Comparison of ENCODE assay signal across 8 cellular contexts in the genomic region with DNA sequence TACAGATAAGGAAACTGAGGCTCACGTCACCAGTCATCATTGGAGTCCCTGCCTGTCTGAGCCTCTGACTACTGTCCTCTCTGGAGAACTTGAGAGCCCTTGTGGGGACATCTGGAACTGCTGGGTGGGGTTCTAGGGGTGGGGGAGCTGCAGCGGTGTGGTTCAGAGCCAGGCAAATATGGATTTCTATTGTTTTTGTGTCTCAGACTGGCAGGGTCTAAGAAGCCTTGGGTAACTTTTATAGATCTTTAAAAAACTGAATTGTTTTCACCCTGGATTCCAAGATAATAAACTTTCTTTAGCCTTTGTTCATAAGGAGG. TPM values are rescaled to one million over a fixed set of nuclear protein-coding genes. Genes with fewer than 3 reads are reported as not detected.
DNase-seq lines count a peak whose midpoint lies in the region; ATAC-seq and TF ChIP-seq lines count a peak whose summit lies in the region.

No MANE protein-coding gene starts in this region.

- H3K4me1 ChIP-seq in DOHH2 (ENCODE audit: control insufficient read depth, low read length) (peaks cover 58% of the 10 kb centered on the region), right atrium auricular region (peaks cover 0 to 48% of the 10 kb centered on the region in 2 donors), tibial artery (peaks cover 0 to 32% (median 16%) of the 10 kb centered on the region in 4 donors)

- H3K27me3 ChIP-seq in DOHH2 (ENCODE audit: control insufficient read depth, low read length) (peaks cover 12% of the 10 kb centered on the region), right atrium auricular region (no peaks in the 10 kb centered on the region), tibial artery (no peaks in the 10 kb centered on the region)

- H3K4me1 Mint-ChIP-seq in activated T-helper 1 cell treated with anti-CD3 and anti-CD28 coated beads, Interleukin-12 subunit alpha, Interleukin-12 subunit beta, Interleukin-2, Interleukin-4 antibody, amounts not matched to agents 30 ng/mL and 10 ng/mL and 1 ng/mL, durations not matched to agents 14 hours and 24 hours and 36 hours (ENCODE audit: low read depth), result peaks cover 82% of the 10 kb centered on the region

- H3K36me3 ChIP-seq in DOHH2 (ENCODE audit: control insufficient read depth, low read length), result no peaks in the 10 kb centered on the region
- H3K36me3 ChIP-seq in right atrium auricular region, result no peaks in the 10 kb centered on the region
- no peaks in the 10 kb centered on the region for H3K36me3 ChIP-seq in tibial artery

- H3K4me3 Mint-ChIP-seq in activated T-helper 1 cell treated with anti-CD3 and anti-CD28 coated beads, Interleukin-12 subunit alpha, Interleukin-12 subunit beta, Interleukin-2, Interleukin-4 antibody, amounts not matched to agents 30 ng/mL and 10 ng/mL and 1 ng/mL, durations not matched to agents 14 hours and 24 hours and 36 hours, result peak overlapping the region; percentile 35

- ATAC-seq in HG03280 (IDR thresholded peaks at IDR 0.05; ENCODE audit: unreplicated experiment) (peak; percentile 24), HG02852 (IDR thresholded peaks at IDR 0.05; ENCODE audit: unreplicated experiment) (no peak), HG02981 (IDR thresholded peaks at IDR 0.05; ENCODE audit: unreplicated experiment) (no peak)

- no peaks in the 10 kb centered on the region for H3K36me3 Mint-ChIP-seq in activated T-helper 1 cell treated with anti-CD3 and anti-CD28 coated beads, Interleukin-12 subunit alpha, Interleukin-12 subunit beta, Interleukin-2, Interleukin-4 antibody, amounts not matched to agents 30 ng/mL and 10 ng/mL and 1 ng/mL, durations not matched to agents 14 hours and 24 hours and 36 hours (ENCODE audit: low read depth)

- DNase-seq in activated T-helper 1 cell treated with anti-CD3 and anti-CD28 coated beads, Interleukin-12 subunit alpha, Interleukin-12 subunit beta, Interleukin-2, Interleukin-4 antibody, amounts not matched to agents 30 ng/mL and 10 ng/mL and 1 ng/mL, durations not matched to agents 14 hours and 24 hours and 36 hours (ENCODE audit: low spot score), result no peak
- DNase-seq in right atrium auricular region (ENCODE audit: low spot score) (no peak), tibial artery (peak in 1 of 2 donors; percentile 41), COLO668 (lab: John Stamatoyannopoulos, UW; ENCODE audit: unreplicated experiment) (no peak)

- H3K4me2 ChIP-seq in DOHH2 (ENCODE audit: low read length), result peak overlapping the region; percentile 80

- no peaks in the 10 kb centered on the region for H3K27me3 Mint-ChIP-seq in activated T-helper 1 cell treated with anti-CD3 and anti-CD28 coated beads, Interleukin-12 subunit alpha, Interleukin-12 subunit beta, Interleukin-2, Interleukin-4 antibody, amounts not matched to agents 30 ng/mL and 10 ng/mL and 1 ng/mL, durations not matched to agents 14 hours and 24 hours and 36 hours (ENCODE audit: insufficient read depth)

- H4K20me1 ChIP-seq in DOHH2 (ENCODE audit: control insufficient read depth, insufficient read depth, low read depth, low read length), result no peaks in the 10 kb centered on the region

- H3F3A ChIP-seq in DOHH2 (ENCODE audit: control insufficient read depth, insufficient read depth), result peaks cover 19% of the 10 kb centered on the region

- H3K9me3 Mint-ChIP-seq in activated T-helper 1 cell treated with anti-CD3 and anti-CD28 coated beads, Interleukin-12 subunit alpha, Interleukin-12 subunit beta, Interleukin-2, Interleukin-4 antibody, amounts not matched to agents 30 ng/mL and 10 ng/mL and 1 ng/mL, durations not matched to agents 14 hours and 24 hours and 36 hours, result no peaks in the 10 kb centered on the region

- intact Hi-C loops in activated T-helper 1 cell treated with anti-CD3 and anti-CD28 coated beads, Interleukin-12 subunit alpha, Interleukin-12 subunit beta, Interleukin-2, Interleukin-4 antibody, amounts not matched to agents 30 ng/mL and 10 ng/mL and 1 ng/mL, durations not matched to agents 14 hours and 24 hours and 36 hours (cut with micrococcal nuclease), result no loop called here
- intact Hi-C loops in tibial artery (cut with DNase I; ENCODE audit: low total_unique reads), result no loop called here

- H3K4me3 ChIP-seq in DOHH2 (ENCODE audit: low read length), result peak overlapping the region; percentile 61; the same call in 1 of the 2 replicates
- no peak overlapping the region for H3K4me3 ChIP-seq in right atrium auricular region
- H3K4me3 ChIP-seq in tibial artery, result no peak overlapping the region

- H3K9me3 ChIP-seq in DOHH2 (ENCODE audit: control insufficient read depth, insufficient read depth, low read length) (no peaks in the 10 kb centered on the region), right atrium auricular region (no peaks in the 10 kb centered on the region), tibial artery (no peaks in the 10 kb centered on the region)

- H3K27ac ChIP-seq in DOHH2 (ENCODE audit: low read depth, low read length) (no peak overlapping the region), right atrium auricular region (peak overlapping the region; percentile 60 to 61), tibial artery (peak overlapping the region; percentile 10 to 59)

- no peaks in the 10 kb centered on the region for H3K79me2 ChIP-seq in DOHH2 (ENCODE audit: control insufficient read depth, low read length)

- no peaks in the 10 kb centered on the region for H3K9me2 ChIP-seq in DOHH2 (replicated peaks; ENCODE audit: control insufficient read depth, low read length)

- peak overlapping the region; percentile 93 for H3K27ac Mint-ChIP-seq in activated T-helper 1 cell treated with anti-CD3 and anti-CD28 coated beads, Interleukin-12 subunit alpha, Interleukin-12 subunit beta, Interleukin-2, Interleukin-4 antibody, amounts not matched to agents 30 ng/mL and 10 ng/mL and 1 ng/mL, durations not matched to agents 14 hours and 24 hours and 36 hours

- peak; percentile 14 for TF ChIP-seq CTCF in DOHH2 (IDR thresholded peaks at IDR 0.05; ENCODE audit: low read depth, low read length, poor library complexity, severe bottlenecking)
- TF ChIP-seq CTCF in right atrium auricular region (IDR thresholded peaks at IDR 0.05), result peak; percentile 21 to 53
- peak in 1 of 2 experiments; percentile 38 for TF ChIP-seq CTCF in tibial artery (IDR thresholded peaks at IDR 0.05)

RNA-seq across cellular contexts. Expression of a gene that starts 46.9 kb away (rescaled TPM):
- 59.4 and 61.5 TPM in 2 replicates for total RNA-seq in activated T-helper 1 cell treated with anti-CD3 and anti-CD28 coated beads, Interleukin-12 subunit alpha, Interleukin-12 subunit beta, Interleukin-2, Interleukin-4 antibody, amounts not matched to agents 30 ng/mL and 10 ng/mL and 1 ng/mL, durations not matched to agents 14 hours and 24 hours and 36 hours
- total RNA-seq in right atrium auricular region, result 10 to 100 TPM; 25.6 to 55.1 TPM
